ENCODE assay signal across 8 cellular contexts in genomic region chr12:76348079-76348901, GRCh38. TPM values are rescaled to one million over a fixed set of nuclear protein-coding genes. Genes with fewer than 3 reads are reported as not detected.
DNase-seq lines count a peak whose midpoint lies in the region; ATAC-seq lines count a peak whose summit lies in the region.

Gene BBS10, minus strand, starts transcription at chr12:76348415. Its CDS starts 57 bp downstream, at chr12:76348358.

- peaks cover 21% of the 10 kb centered on the region for H3K4me1 Mint-ChIP-seq in activated CD8-positive, alpha-beta memory T cell treated with anti-CD3 and anti-CD28 coated beads, Interleukin-2, amount 10 ng/mL, durations not matched to agents 7 days and 5 days

- WGBS in mesodermal cell (ENCODE audit: insufficient coverage in 2 of 2), 2 experiments: 7 to 8% methylated on average over 39 to 47 of the region's 49 CpGs

- H3K27ac Mint-ChIP-seq in activated CD8-positive, alpha-beta memory T cell treated with anti-CD3 and anti-CD28 coated beads, Interleukin-2, amount 10 ng/mL, durations not matched to agents 7 days and 5 days: peak within 1 kb of the TSS; percentile 85

- DNase-seq in COR-L47 (lab: John Stamatoyannopoulos, UW): peak; percentile 83
- DNase-seq in HS-5 (ENCODE audit: low read depth): peak; percentile 80
- DNase-seq in NOMO-1 (lab: John Stamatoyannopoulos, UW; ENCODE audit: unreplicated experiment in 2 of 2): peak; percentile 94 to 95
- peak; percentile 93 for DNase-seq in activated CD8-positive, alpha-beta memory T cell treated with anti-CD3 and anti-CD28 coated beads, Interleukin-2, amount 10 ng/mL, durations not matched to agents 7 days and 5 days
- peak; percentile 67 to 72 for DNase-seq in stimulated activated CD8-positive, alpha-beta memory T cell treated with anti-CD3 and anti-CD28 coated beads, Interleukin-15, amount 100 ng/mL, for 4 hours (ENCODE audit: low read depth in 2 of 2)

- no peaks in the 10 kb centered on the region for H3K27me3 Mint-ChIP-seq in activated CD8-positive, alpha-beta memory T cell treated with anti-CD3 and anti-CD28 coated beads, Interleukin-2, amount 10 ng/mL, durations not matched to agents 7 days and 5 days

- H3K9me3 Mint-ChIP-seq in activated CD8-positive, alpha-beta memory T cell treated with anti-CD3 and anti-CD28 coated beads, Interleukin-2, amount 10 ng/mL, durations not matched to agents 7 days and 5 days (ENCODE audit: low read depth): no peaks in the 10 kb centered on the region

- in situ Hi-C loops in endometrial microvascular endothelial cells (cut with HindIII; ENCODE audit: inconsistent ontology term, low pct_unique_long_range_greater_than_20kb, low sequenced_read_pairs): loop anchor here (25.0 kb wide), 1 partner anchor 211 kb away; no protein-coding TSS in a partner anchor

- H3K27ac ChIP-seq in mesodermal cell (ENCODE audit: low read depth, low read length, severe bottlenecking): peak within 1 kb of the TSS; percentile 79

- CTCF ChIA-PET in activated CD8-positive, alpha-beta memory T cell treated with anti-CD3 and anti-CD28 coated beads, Interleukin-2, amount 10 ng/mL, durations not matched to agents 7 days and 5 days (lab: Charles Lee): interaction anchor here (0.9 to 2.5 kb wide), 12 partner anchors 10 to 820 kb away, joined by 3 to 15 read pairs (median 6); partner anchors contain the start of gene NAP1L1

- no peaks in the 10 kb centered on the region for H3K9me3 ChIP-seq in mesodermal cell (ENCODE audit: control insufficient read depth, low read length)

- H3K4me3 ChIP-seq in mesodermal cell (ENCODE audit: extremely low read depth, insufficient read depth, low read length, poor library complexity, severe bottlenecking): peak within 1 kb of the TSS; percentile 75

- peak within 1 kb of the TSS; percentile 94 for H3K4me3 Mint-ChIP-seq in activated CD8-positive, alpha-beta memory T cell treated with anti-CD3 and anti-CD28 coated beads, Interleukin-2, amount 10 ng/mL, durations not matched to agents 7 days and 5 days

- peak; percentile 97 for ATAC-seq in GM19468 (IDR thresholded peaks at IDR 0.05; ENCODE audit: extremely low read depth, unreplicated experiment)
- ATAC-seq in activated CD8-positive, alpha-beta memory T cell treated with anti-CD3 and anti-CD28 coated beads, Interleukin-2, amount 10 ng/mL, durations not matched to agents 7 days and 5 days: peak; percentile 98

- H3K4me1 ChIP-seq in mesodermal cell (ENCODE audit: control insufficient read depth, insufficient read depth, low read length, poor library complexity, severe bottlenecking): peaks cover 15% of the 10 kb centered on the region

- H3K36me3 Mint-ChIP-seq in activated CD8-positive, alpha-beta memory T cell treated with anti-CD3 and anti-CD28 coated beads, Interleukin-2, amount 10 ng/mL, durations not matched to agents 7 days and 5 days: no peaks in the 10 kb centered on the region

- peaks cover 5% of the 10 kb centered on the region for H3K36me3 ChIP-seq in mesodermal cell (ENCODE audit: control insufficient read depth, insufficient read depth, low read length)

RNA-seq across cellular contexts. Expression of gene BBS10, which starts in this region (rescaled TPM):
- total RNA-seq in activated CD8-positive, alpha-beta memory T cell treated with anti-CD3 and anti-CD28 coated beads, Interleukin-2, amount 10 ng/mL, durations not matched to agents 7 days and 5 days: 1 to 10 TPM; 4.3 to 4.6 TPM
- total RNA-seq in endometrial microvascular endothelial cells (ENCODE audit: inconsistent ontology term): 12.8 TPM
- 13.1 TPM for polyA plus RNA-seq in mesodermal cell (2013, experiment 1 of 2)
- polyA plus RNA-seq in mesodermal cell (2013, experiment 2 of 2): 15.1 TPM

Comparison
In these comparisons a context has a peak if more than half of its experiments do, and no peak if none do; other contexts are left out.
1. Peak in every context shown above with its lines: DNase-seq, ATAC-seq, H3K4me3 ChIP-seq and H3K27ac ChIP-seq.